Comparison of ENCODE assay signal across 9 cellular contexts in genomic region chr14:53952533-53952932, GRCh38. TPM values are rescaled to one million over a fixed set of nuclear protein-coding genes. Genes with fewer than 3 reads are reported as not detected.
DNase-seq lines count a peak whose midpoint lies in the region; ATAC-seq and TF ChIP-seq lines count a peak whose summit lies in the region.
"Had no signal": no experiment of that assay in that cellular context is flagged by ENCODE, and none has a peak within 500 bp of the region (broad histone marks: within the 10 kb centered on the region; RNA-seq: fewer than 3 reads in every experiment).

No MANE protein-coding gene starts in this region.

- H3K36me3 ChIP-seq in skeletal muscle satellite cell (ENCODE audit: insufficient read depth, low read length): no peaks in the 10 kb centered on the region

- H3K4me1 ChIP-seq in H9 (ENCODE audit: insufficient read depth, low read length) (peaks cover 9% of the 10 kb centered on the region; the same call in 1 of the 2 replicates), skeletal muscle satellite cell (ENCODE audit: control insufficient read depth, insufficient read depth, low read length) (peaks cover 45% of the 10 kb centered on the region)

- peak overlapping the region; percentile 85 to 95 for H3K4me3 Mint-ChIP-seq in H9
- peak overlapping the region; percentile 52 for H3K4me3 Mint-ChIP-seq in activated naive CD8-positive, alpha-beta T cell treated with anti-CD3 and anti-CD28 coated beads, Interleukin-2, amount 50 U/mL, for 24 hours

- H3K36me3 Mint-ChIP-seq in H9 (ENCODE audit: insufficient read depth in 1 of 3, low read depth in 3 of 3): peaks cover 8 to 35% (median 25%) of the 10 kb centered on the region in 3 experiments
- no peaks in the 10 kb centered on the region for H3K36me3 Mint-ChIP-seq in activated naive CD8-positive, alpha-beta T cell treated with anti-CD3 and anti-CD28 coated beads, Interleukin-2, amount 50 U/mL, for 24 hours (ENCODE audit: low read depth)

- H2AK5ac ChIP-seq in H9 (ENCODE audit: insufficient read length, low read length): no peak overlapping the region

- no peak overlapping the region for H3K14ac ChIP-seq in H9 (ENCODE audit: insufficient read depth, low read length)

- peaks cover 48% of the 10 kb centered on the region for H3K23me2 ChIP-seq in H9 (ENCODE audit: insufficient read length, low read depth, low read length, poor library complexity, severe bottlenecking)

- H3K4me3 ChIP-seq in iPS-18c (ENCODE audit: insufficient read depth, low read depth, low read length) (peak overlapping the region; percentile 78), skeletal muscle satellite cell (ENCODE audit: low read length) (peak overlapping the region; percentile 78)

- no peak overlapping the region for H2BK120ac ChIP-seq in H9 (ENCODE audit: low read depth, low read length, poor library complexity, severe bottlenecking)

- H3K4me1 Mint-ChIP-seq in H9: peaks cover 48 to 63% of the 10 kb centered on the region in 2 experiments
- peaks cover 32% of the 10 kb centered on the region for H3K4me1 Mint-ChIP-seq in activated naive CD8-positive, alpha-beta T cell treated with anti-CD3 and anti-CD28 coated beads, Interleukin-2, amount 50 U/mL, for 24 hours

- H4K8ac ChIP-seq in H9 (replicated peaks; ENCODE audit: insufficient read length, low read depth, low read length): no peak overlapping the region

- H2BK15ac ChIP-seq in H9 (ENCODE audit: low read depth, low read length): no peak overlapping the region

- H2BK12ac ChIP-seq in H9 (ENCODE audit: insufficient read length, low read depth, low read length): no peak overlapping the region

- no peak overlapping the region for H3K18ac ChIP-seq in H9 (ENCODE audit: insufficient read length, low read depth, low read length)

- no peak overlapping the region for H3K23ac ChIP-seq in H9 (ENCODE audit: insufficient read length, low read depth, low read length)

- no peaks in the 10 kb centered on the region; a peak in 1 of 5 replicates for H3K9me3 Mint-ChIP-seq in H9
- no peaks in the 10 kb centered on the region for H3K9me3 Mint-ChIP-seq in activated naive CD8-positive, alpha-beta T cell treated with anti-CD3 and anti-CD28 coated beads, Interleukin-2, amount 50 U/mL, for 24 hours

- H4K91ac ChIP-seq in H9 (ENCODE audit: insufficient read length, low read depth, low read length): no peak overlapping the region

- H3K56ac ChIP-seq in H9 (ENCODE audit: insufficient read length, low read depth, low read length): no peak overlapping the region

- H4K5ac ChIP-seq in H9 (ENCODE audit: insufficient read length, low read depth, low read length): no peak overlapping the region

- TF ChIP-seq CTCF in H9 (conservative IDR thresholded peaks at IDR 0.05): no peak

- peak overlapping the region in 1 of 3 experiments; percentile 35; a peak in 1 of 7 replicates for H3K27ac Mint-ChIP-seq in H9
- H3K27ac Mint-ChIP-seq in activated naive CD8-positive, alpha-beta T cell treated with anti-CD3 and anti-CD28 coated beads, Interleukin-2, amount 50 U/mL, for 24 hours: no peak overlapping the region

- ATAC-seq in activated naive CD8-positive, alpha-beta T cell treated with anti-CD3 and anti-CD28 coated beads, Interleukin-2, amount 50 U/mL, for 24 hours: no peak
- ATAC-seq in left lobe of liver (no peak), GM18520 (IDR thresholded peaks at IDR 0.05; ENCODE audit: unreplicated experiment) (no peak)

- WGBS in H9 (ENCODE audit: extremely low coverage, insufficient read length, low lambda C conversion rate): no CpG with 5 or more reads among the region's 10 CpGs

- no peak overlapping the region for H2BK5ac ChIP-seq in H9 (ENCODE audit: insufficient read length, low read length)

- no peak overlapping the region for H3K4ac ChIP-seq in H9 (ENCODE audit: low read depth, low read length)

- H3K4me2 ChIP-seq in H9 (ENCODE audit: insufficient read depth, insufficient read length, low read length) (peak overlapping the region; percentile 81), skeletal muscle satellite cell (ENCODE audit: low read length) (peak overlapping the region; percentile 99)

- no peak overlapping the region for H2AFZ ChIP-seq in H9 (ENCODE audit: low read length)

- no peak overlapping the region for H3T11ph ChIP-seq in H9 (ENCODE audit: low read length)

- no peaks in the 10 kb centered on the region for H4K20me1 ChIP-seq in H9 (ENCODE audit: control insufficient read depth, insufficient read depth, insufficient read length)

- no peak overlapping the region for H2BK20ac ChIP-seq in H9 (ENCODE audit: low read depth, low read length, poor library complexity, severe bottlenecking)

- no peaks in the 10 kb centered on the region for H3K79me2 ChIP-seq in H9 (ENCODE audit: insufficient read depth, low read length)

- H3K27me3 ChIP-seq in H9 (ENCODE audit: insufficient read depth, low read length): peaks cover 49% of the 10 kb centered on the region; the same call in 1 of the 2 replicates
- peaks cover 30% of the 10 kb centered on the region for H3K27me3 ChIP-seq in skeletal muscle satellite cell (ENCODE audit: control insufficient read depth, insufficient read depth, low read length)

- H3K9me3 ChIP-seq in H9 (ENCODE audit: control insufficient read depth, low read depth, low read length): no peaks in the 10 kb centered on the region
- H3K9me3 ChIP-seq in iPS-18c (ENCODE audit: control insufficient read depth, insufficient read depth, low read length): no peaks in the 10 kb centered on the region
- H3K9me3 ChIP-seq in skeletal muscle satellite cell (replicated peaks; ENCODE audit: low read length): no peaks in the 10 kb centered on the region

- peak overlapping the region; percentile 4 for H3K9ac ChIP-seq in H9 (ENCODE audit: extremely low read depth, insufficient read length, low read length)
- peak overlapping the region; percentile 58 for H3K9ac ChIP-seq in skeletal muscle satellite cell (ENCODE audit: low read depth, low read length)

- DNase-seq in H9 (no peak), left lobe of liver (ENCODE audit: low spot score) (no peak), DMS53 treated with DMSO at 0.1 percent for 48 hours (lab: John Stamatoyannopoulos, UW; ENCODE audit: unreplicated experiment) (no peak)
- DNase-seq in activated naive CD8-positive, alpha-beta T cell treated with anti-CD3 and anti-CD28 coated beads, Interleukin-2, amount 50 U/mL, for 24 hours: no peak
- DNase-seq in stimulated activated CD8-positive, alpha-beta memory T cell treated with anti-CD3 and anti-CD28 coated beads, Interleukin-4, amount 100 ng/mL, for 48 hours: no peak
- DNase-seq: NK-92 treated with Interleukin-12 subunit alpha and Interleukin-12 subunit beta, amount 100 ng/mL, for 24 hours had no signal

- H3K27ac ChIP-seq in H9 (ENCODE audit: insufficient read length, low read depth, low read length): no peak overlapping the region

- H3K27me3 Mint-ChIP-seq in H9 (ENCODE audit: low read depth): peaks cover 91% of the 10 kb centered on the region
- peaks cover 72% of the 10 kb centered on the region for H3K27me3 Mint-ChIP-seq in activated naive CD8-positive, alpha-beta T cell treated with anti-CD3 and anti-CD28 coated beads, Interleukin-2, amount 50 U/mL, for 24 hours

- H3K79me1 ChIP-seq in H9 (ENCODE audit: insufficient read depth, low read depth, low read length, poor library complexity, severe bottlenecking): no peaks in the 10 kb centered on the region

RNA-seq across cellular contexts. Expression of gene BMP4, which starts 4.1 kb away (rescaled TPM):
- total RNA-seq in H9 (2021): 12.2 and 13.6 TPM in 2 replicates
- 0.87 TPM in 1 of 2 replicates, not detected in the other for total RNA-seq in skeletal muscle satellite cell (2012; rRNA removed)
- total RNA-seq in left lobe of liver: 2.5 TPM
